19 cellular contexts compared by ENCODE assay signal in genomic region chr10:76523215-76523614, GRCh38.
DNase-seq lines count a peak whose midpoint lies in the region; ATAC-seq and TF ChIP-seq lines count a peak whose summit lies in the region.
"Had no signal": no experiment of that assay in that cellular context is flagged by ENCODE, and none has a peak within 500 bp of the region (broad histone marks: within the 10 kb centered on the region; RNA-seq: fewer than 3 reads in every experiment).

No MANE protein-coding gene starts in this region.

- peaks cover 0 to 2% of the 10 kb centered on the region in 2 donors for H3K9me3 Mint-ChIP-seq in activated T-cell treated with anti-CD3 and anti-CD28 coated beads, Interleukin-2, amount 50 U/mL, for 72 hours
- H3K9me3 Mint-ChIP-seq: endodermal cell had no signal

- H3K9me2 ChIP-seq in hepatocyte (replicated peaks; ENCODE audit: insufficient read depth) = no peaks in the 10 kb centered on the region

- no peaks in the 10 kb centered on the region for H3K27me3 Mint-ChIP-seq in activated T-cell treated with anti-CD3 and anti-CD28 coated beads, Interleukin-2, amount 50 U/mL, for 72 hours (ENCODE audit: low read depth)
- H3K27me3 Mint-ChIP-seq: activated naive CD8-positive, alpha-beta T cell had no signal

- no peaks in the 10 kb centered on the region for H4K20me1 ChIP-seq in hepatocyte (ENCODE audit: insufficient read depth, poor library complexity, severe bottlenecking)
- H4K20me1 ChIP-seq: BLaER1 had no signal

- peaks cover 2 to 4% of the 10 kb centered on the region in 2 donors for H3K4me1 ChIP-seq in ascending aorta
- H3K4me1 ChIP-seq in hepatocyte (ENCODE audit: insufficient read depth) = peaks cover 8% of the 10 kb centered on the region
- H3K4me1 ChIP-seq: BLaER1, Caco-2, colonic mucosa, heart right ventricle had no signal

- DNase-seq in DMS 273 (lab: John Stamatoyannopoulos, UW; ENCODE audit: unreplicated experiment) = peak; percentile 56
- no peak for DNase-seq in ascending aorta (ENCODE audit: low spot score in 2 of 2)
- DNase-seq in hepatocyte (ENCODE audit: low spot score) = no peak
- DNase-seq in sciatic nerve (ENCODE audit: low spot score) = peak; percentile 60
- DNase-seq in activated T-cell treated with anti-CD3 and anti-CD28 coated beads, Interleukin-2, amount 50 U/mL, for 72 hours = no peak
- no peak for DNase-seq in SW480 (ENCODE audit: low spot score)
- DNase-seq in NCI-H187 treated with DMSO at 0.1 percent for 48 hours (lab: John Stamatoyannopoulos, UW) = no peak
- DNase-seq: Caco-2; colonic mucosa; EL; endodermal cell; left ventricle myocardium superior; NCI-H526; stimulated activated naive CD8-positive, alpha-beta T cell treated with anti-CD3 and anti-CD28 coated beads, Interleukin-15, Interleukin-2, amounts not matched to agents 100 U/mL and 50 U/mL, for 24 hours had no signal

- no peak overlapping the region for H3K4me2 ChIP-seq in hepatocyte
- H3K4me2 ChIP-seq: BLaER1 had no signal

- H2AFZ ChIP-seq in hepatocyte = no peak overlapping the region

- no peaks in the 10 kb centered on the region for H3K27me3 ChIP-seq in ascending aorta
- no peaks in the 10 kb centered on the region for H3K27me3 ChIP-seq in hepatocyte
- H3K27me3 ChIP-seq: BLaER1, colonic mucosa, heart right ventricle had no signal

- no peaks in the 10 kb centered on the region for H3K79me2 ChIP-seq in hepatocyte

- H3K9me3 ChIP-seq in ascending aorta (no peaks in the 10 kb centered on the region), hepatocyte (ENCODE audit: low read depth) (no peaks in the 10 kb centered on the region)
- H3K9me3 ChIP-seq: BLaER1, colonic mucosa, heart right ventricle had no signal

- H3K4me1 Mint-ChIP-seq in activated T-cell treated with anti-CD3 and anti-CD28 coated beads, Interleukin-2, amount 50 U/mL, for 72 hours (ENCODE audit: low read depth) = no peaks in the 10 kb centered on the region

- H3K36me3 ChIP-seq in ascending aorta (no peaks in the 10 kb centered on the region), hepatocyte (replicated peaks; ENCODE audit: insufficient read depth, low read depth) (no peaks in the 10 kb centered on the region)
- H3K36me3 ChIP-seq: BLaER1, colonic mucosa, heart right ventricle had no signal

- H3K4me3 ChIP-seq in ascending aorta = no peak overlapping the region
- H3K4me3 ChIP-seq in hepatocyte = no peak overlapping the region
- H3K4me3 ChIP-seq: BLaER1, colonic mucosa, heart right ventricle had no signal

- H3K27ac Mint-ChIP-seq in activated T-cell treated with anti-CD3 and anti-CD28 coated beads, Interleukin-2, amount 50 U/mL, for 72 hours = no peak overlapping the region
- H3K27ac Mint-ChIP-seq: activated naive CD8-positive, alpha-beta T cell; endodermal cell had no signal

- no peak overlapping the region for H3K4me3 Mint-ChIP-seq in activated T-cell treated with anti-CD3 and anti-CD28 coated beads, Interleukin-2, amount 50 U/mL, for 72 hours
- H3K4me3 Mint-ChIP-seq: activated naive CD8-positive, alpha-beta T cell; endodermal cell had no signal

- 67% methylated on average over 6 of the region's 6 CpGs for WGBS in hepatocyte (ENCODE audit: low lambda C conversion rate, missing lambda C conversion rate)

- intact Hi-C loops in ascending aorta (cut with DNase I) = no loop called here
- intact Hi-C loops in sciatic nerve (cut with DNase I) = no loop called here

- TF ChIP-seq CTCF in ascending aorta (IDR thresholded peaks at IDR 0.05) (no peak), hepatocyte (IDR thresholded peaks at IDR 0.05; ENCODE audit: poor library complexity) (no peak)

- H3K27ac ChIP-seq in ascending aorta (peak overlapping the region; percentile 35 to 38), hepatocyte (peak overlapping the region; percentile 56)
- H3K27ac ChIP-seq: BLaER1, colonic mucosa, heart right ventricle had no signal

- H3K36me3 Mint-ChIP-seq in activated T-cell treated with anti-CD3 and anti-CD28 coated beads, Interleukin-2, amount 50 U/mL, for 72 hours (ENCODE audit: insufficient read depth in 2 of 2) = no peaks in the 10 kb centered on the region
- H3K36me3 Mint-ChIP-seq: activated naive CD8-positive, alpha-beta T cell had no signal

- peak; percentile 39 for ATAC-seq in sciatic nerve
- no peak for ATAC-seq in activated T-cell treated with anti-CD3 and anti-CD28 coated beads, Interleukin-2, amount 50 U/mL, for 72 hours (replicated peaks in 1 of 2)
- no peak for ATAC-seq in HG03469 (IDR thresholded peaks at IDR 0.05; ENCODE audit: unreplicated experiment)
- ATAC-seq: HCT116; left ventricle myocardium superior; stimulated activated naive CD8-positive, alpha-beta T cell treated with anti-CD3 and anti-CD28 coated beads, Interleukin-15, Interleukin-2, amounts not matched to agents 100 U/mL and 50 U/mL, for 24 hours had no signal

Comparison
In these comparisons a context has a peak if more than half of its experiments do, and no peak if none do; other contexts are left out.
1. DNase-seq: peak in DMS 273 (single experiment) and sciatic nerve (single experiment); none in ascending aorta (0 of 2), hepatocyte (single experiment), activated T-cell treated with anti-CD3 and anti-CD28 coated beads, Interleukin-2, amount 50 U/mL, for 72 hours (0 of 2), SW480 (single experiment) and NCI-H187 treated with DMSO at 0.1 percent for 48 hours (single experiment).